3 cellular contexts compared by ENCODE assay signal in genomic region chr12:57550628-57551549, GRCh38.
TF ChIP-seq lines count a peak whose summit lies in the region.

No MANE protein-coding gene starts in this region.

TF ChIP-seq in A549, 52 proteins besides CTCF, POLR2A, EP300 and RAD21:
- TF ChIP-seq CBX8 (IDR thresholded peaks at IDR 0.05), result no peak
- TF ChIP-seq HOXB13 (CRISPR knock-in tag; IDR thresholded peaks at IDR 0.05; ENCODE audit: low read depth), result no peak
- no peak for TF ChIP-seq SMC3 (IDR thresholded peaks at IDR 0.05)
- no peak for TF ChIP-seq RARB (CRISPR knock-in tag; IDR thresholded peaks at IDR 0.05)
- no peak for TF ChIP-seq MAZ (IDR thresholded peaks at IDR 0.05; ENCODE audit: borderline replicate concordance, low read depth, low read length)
- no peak for TF ChIP-seq JUN (IDR thresholded peaks at IDR 0.05)
- TF ChIP-seq NFE2L2 (conservative IDR thresholded peaks at IDR 0.05; ENCODE audit: low read length), result no peak
- TF ChIP-seq CHD2 (IDR thresholded peaks at IDR 0.05; ENCODE audit: low read length, partially characterized antibody), result no peak
- no peak for TF ChIP-seq BCL3 (IDR thresholded peaks at IDR 0.05)
- no peak for TF ChIP-seq CHD4 (IDR thresholded peaks at IDR 0.05; ENCODE audit: borderline replicate concordance)
- no peak for TF ChIP-seq GATA3 (IDR thresholded peaks at IDR 0.05; ENCODE audit: borderline replicate concordance)
- TF ChIP-seq REST (IDR thresholded peaks at IDR 0.05), result no peak
- no peak for TF ChIP-seq ELK1 (IDR thresholded peaks at IDR 0.05; ENCODE audit: low read depth, low read length)
- TF ChIP-seq CBX2 (IDR thresholded peaks at IDR 0.05; ENCODE audit: borderline replicate concordance, low read depth), result no peak

TF ChIP-seq in HCT116, 20 proteins besides CTCF, POLR2A, EP300 and RAD21:
- TF ChIP-seq YY1 (IDR thresholded peaks at IDR 0.05; ENCODE audit: extremely low read depth, insufficient replicate concordance, low read depth, low read length), result no peak
- no peak for TF ChIP-seq POLR2AphosphoS5 (IDR thresholded peaks at IDR 0.05; ENCODE audit: low read depth, low read length)
- no peak for TF ChIP-seq SIN3A (IDR thresholded peaks at IDR 0.05; ENCODE audit: low read depth)
- TF ChIP-seq EZH2 (IDR thresholded peaks at IDR 0.05), result no peak
- TF ChIP-seq SRF (IDR thresholded peaks at IDR 0.05; ENCODE audit: low read depth), result no peak
- TF ChIP-seq TCF7L2 (IDR thresholded peaks at IDR 0.05; ENCODE audit: borderline replicate concordance, extremely low read depth, insufficient read depth, insufficient read length), result no peak
- no peak for TF ChIP-seq CEBPB (IDR thresholded peaks at IDR 0.05; ENCODE audit: low read depth)
- TF ChIP-seq, protein P1, sequence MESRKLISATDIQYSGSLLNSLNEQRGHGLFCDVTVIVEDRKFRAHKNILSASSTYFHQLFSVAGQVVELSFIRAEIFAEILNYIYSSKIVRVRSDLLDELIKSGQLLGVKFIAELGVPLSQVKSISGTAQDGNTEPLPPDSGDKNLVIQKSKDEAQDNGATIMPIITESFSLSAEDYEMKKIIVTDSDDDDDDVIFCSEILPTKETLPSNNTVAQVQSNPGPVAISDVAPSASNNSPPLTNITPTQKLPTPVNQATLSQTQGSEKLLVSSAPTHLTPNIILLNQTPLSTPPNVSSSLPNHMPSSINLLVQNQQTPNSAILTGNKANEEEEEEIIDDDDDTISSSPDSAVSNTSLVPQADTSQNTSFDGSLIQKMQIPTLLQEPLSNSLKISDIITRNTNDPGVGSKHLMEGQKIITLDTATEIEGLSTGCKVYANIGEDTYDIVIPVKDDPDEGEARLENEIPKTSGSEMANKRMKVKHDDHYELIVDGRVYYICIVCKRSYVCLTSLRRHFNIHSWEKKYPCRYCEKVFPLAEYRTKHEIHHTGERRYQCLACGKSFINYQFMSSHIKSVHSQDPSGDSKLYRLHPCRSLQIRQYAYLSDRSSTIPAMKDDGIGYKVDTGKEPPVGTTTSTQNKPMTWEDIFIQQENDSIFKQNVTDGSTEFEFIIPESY (IDR thresholded peaks at IDR 0.05; ENCODE audit: extremely low read depth, insufficient replicate concordance, low read length), result no peak
- TF ChIP-seq EZH2phosphoT487 (IDR thresholded peaks at IDR 0.05; ENCODE audit: borderline replicate concordance), result no peak
- TF ChIP-seq REST (IDR thresholded peaks at IDR 0.05; ENCODE audit: low read depth), result no peak
- no peak for TF ChIP-seq ELF1 (IDR thresholded peaks at IDR 0.05; ENCODE audit: borderline replicate concordance, low read depth)
- TF ChIP-seq EGR1 (IDR thresholded peaks at IDR 0.05; ENCODE audit: low read depth), result no peak
- no peak for TF ChIP-seq FOSL1 (IDR thresholded peaks at IDR 0.05; ENCODE audit: low read depth)
- TF ChIP-seq ZNF274 (IDR thresholded peaks at IDR 0.05; ENCODE audit: low read depth, low read length), result no peak
- TF ChIP-seq ZFX (IDR thresholded peaks at IDR 0.05), result no peak
- TF ChIP-seq SP1 (IDR thresholded peaks at IDR 0.05; ENCODE audit: low read depth), result no peak
- no peak for TF ChIP-seq JUND (IDR thresholded peaks at IDR 0.05)
- TF ChIP-seq, protein P2, sequence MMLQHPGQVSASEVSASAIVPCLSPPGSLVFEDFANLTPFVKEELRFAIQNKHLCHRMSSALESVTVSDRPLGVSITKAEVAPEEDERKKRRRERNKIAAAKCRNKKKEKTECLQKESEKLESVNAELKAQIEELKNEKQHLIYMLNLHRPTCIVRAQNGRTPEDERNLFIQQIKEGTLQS (IDR thresholded peaks at IDR 0.05), result no peak

TF ChIP-seq in GM12878, 131 proteins besides CTCF, POLR2A, EP300 and RAD21:
- TF ChIP-seq MTA2 (IDR thresholded peaks at IDR 0.05; ENCODE audit: low read depth) (no peak), ZNF384 (IDR thresholded peaks at IDR 0.05; ENCODE audit: borderline replicate concordance, low read depth, low read length) (no peak), KLF5 (IDR thresholded peaks at IDR 0.05; ENCODE audit: partially characterized antibody) (no peak), ZNF622 (IDR thresholded peaks at IDR 0.05) (no peak), BCL3 (IDR thresholded peaks at IDR 0.05; ENCODE audit: borderline replicate concordance, insufficient read depth, low read depth, low read length, poor library complexity, severe bottlenecking) (no peak), SIN3A (IDR thresholded peaks at IDR 0.05; ENCODE audit: low read depth, low read length) (no peak), TARDBP (IDR thresholded peaks at IDR 0.05; ENCODE audit: borderline replicate concordance) (no peak), BRCA1 (IDR thresholded peaks at IDR 0.05; ENCODE audit: low read depth, low read length) (no peak), TCF3 (IDR thresholded peaks at IDR 0.05; ENCODE audit: borderline replicate concordance, insufficient read depth, low read depth, low read length) (no peak), ZNF274 (IDR thresholded peaks at IDR 0.05; ENCODE audit: insufficient read depth, insufficient read length) (no peak), NFIC (IDR thresholded peaks at IDR 0.05; ENCODE audit: low read depth, low read length) (no peak), RFX5 (IDR thresholded peaks at IDR 0.05; ENCODE audit: low read depth, low read length) (no peak)
- TF ChIP-seq, protein P3, sequence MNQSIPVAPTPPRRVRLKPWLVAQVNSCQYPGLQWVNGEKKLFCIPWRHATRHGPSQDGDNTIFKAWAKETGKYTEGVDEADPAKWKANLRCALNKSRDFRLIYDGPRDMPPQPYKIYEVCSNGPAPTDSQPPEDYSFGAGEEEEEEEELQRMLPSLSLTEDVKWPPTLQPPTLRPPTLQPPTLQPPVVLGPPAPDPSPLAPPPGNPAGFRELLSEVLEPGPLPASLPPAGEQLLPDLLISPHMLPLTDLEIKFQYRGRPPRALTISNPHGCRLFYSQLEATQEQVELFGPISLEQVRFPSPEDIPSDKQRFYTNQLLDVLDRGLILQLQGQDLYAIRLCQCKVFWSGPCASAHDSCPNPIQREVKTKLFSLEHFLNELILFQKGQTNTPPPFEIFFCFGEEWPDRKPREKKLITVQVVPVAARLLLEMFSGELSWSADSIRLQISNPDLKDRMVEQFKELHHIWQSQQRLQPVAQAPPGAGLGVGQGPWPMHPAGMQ (IDR thresholded peaks at IDR 0.05; ENCODE audit: borderline replicate concordance), result no peak
